29 cellular contexts compared by ENCODE assay signal in the genomic region with DNA sequence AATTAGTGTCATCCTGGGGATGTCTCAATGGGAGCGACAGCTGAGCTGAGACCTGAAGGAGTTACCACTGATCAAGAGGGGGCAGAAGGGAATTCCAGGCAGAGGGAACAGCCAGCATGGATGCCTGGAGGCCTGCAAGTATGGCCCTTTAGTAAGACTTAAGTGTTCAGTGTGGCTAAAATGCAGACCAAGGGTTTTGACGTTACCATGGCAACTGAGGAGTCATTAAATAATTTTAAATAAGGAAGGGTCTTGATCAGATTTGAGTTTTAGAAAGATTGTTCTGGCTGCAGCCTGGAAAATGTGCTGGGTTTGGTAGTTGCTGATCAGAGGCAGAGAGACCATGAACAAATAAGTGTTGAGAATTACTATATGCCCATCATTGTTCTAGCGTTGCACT.
"Had no signal": no experiment of that assay in that cellular context is flagged by ENCODE, and none has a peak within 500 bp of the region (broad histone marks: within the 10 kb centered on the region; RNA-seq: fewer than 3 reads in every experiment).

No MANE protein-coding gene starts in this region.

- H3K4me2 ChIP-seq: neural progenitor cell, smooth muscle cell had no signal

- H3K9ac ChIP-seq: neural progenitor cell, parathyroid adenoma had no signal

- H3K4me1 ChIP-seq: parathyroid adenoma, psoas muscle, spleen, suprapubic skin, testis, tibial artery, transverse colon, upper lobe of right lung, uterus had no signal

- ATAC-seq: naive thymus-derived CD8-positive, alpha-beta T cell; natural killer cell treated with Interleukin-12 subunit alpha and Interleukin-12 subunit beta and Interleukin-15 and Interleukin-18, amount 100 ng/mL, for 72 hours; psoas muscle; right cardiac atrium; sciatic nerve; stimulated activated memory B cell treated with anti-CD40 and anti-IgM and Interleukin-4, amounts not matched to agents 10 μg/mL and 1 μg/mL and 100 μg/mL, for 72 hours; stimulated activated naive CD8-positive, alpha-beta T cell treated with anti-CD3 and anti-CD28 coated beads, Interleukin-15, amount 100 ng/mL, for 72 hours; stimulated activated naive CD8-positive, alpha-beta T cell treated with anti-CD3 and anti-CD28 coated beads, Interleukin-15, Interleukin-2, amounts not matched to agents 100 U/mL and 50 U/mL, for 24 hours; upper lobe of right lung had no signal

- DNase-seq: naive thymus-derived CD8-positive, alpha-beta T cell; occipital lobe; ovary; posterior cingulate gyrus; psoas muscle; right cardiac atrium; spleen; stimulated activated CD4-positive, alpha-beta T cell treated with anti-CD3 and anti-CD28 coated beads, Interleukin-12 subunit alpha, Interleukin-12 subunit beta, amount 100 ng/mL, for 4 hours; stimulated activated CD4-positive, alpha-beta T cell treated with anti-CD3 and anti-CD28 coated beads, Interleukin-1b, Interleukin-23, amount 100 ng/mL, for 48 hours; stimulated activated CD4-positive, alpha-beta T cell treated with anti-CD3 and anti-CD28 coated beads, Interleukin-4, amount 100 ng/mL, for 1 hour; stimulated activated CD4-positive, alpha-beta T cell treated with anti-CD3 and anti-CD28 coated beads, Interleukin-4, amount 100 ng/mL, for 4 hours; stimulated activated CD8-positive, alpha-beta memory T cell treated with anti-CD3 and anti-CD28 coated beads, Interleukin-4, amount 100 ng/mL, for 48 hours; stimulated activated naive CD4-positive, alpha-beta T cell; stimulated activated naive CD8-positive, alpha-beta T cell treated with anti-CD3 and anti-CD28 coated beads, Interleukin-15, amount 100 ng/mL, for 72 hours; stimulated activated naive CD8-positive, alpha-beta T cell treated with anti-CD3 and anti-CD28 coated beads, Interleukin-15, Interleukin-2, amounts not matched to agents 100 U/mL and 50 U/mL, for 24 hours; substantia nigra; testis; tibial artery; transverse colon; upper lobe of right lung; uterus had no signal

- H3K79me2 ChIP-seq: parathyroid adenoma had no signal

- H3K36me3 ChIP-seq: neural progenitor cell, ovary, spleen, suprapubic skin, tibial artery, transverse colon, upper lobe of right lung, uterus had no signal

- H3K4me3 ChIP-seq: neural progenitor cell, ovary, psoas muscle, skin epidermis, smooth muscle cell, spleen, suprapubic skin, testis, tibial artery, transverse colon, upper lobe of right lung, uterus had no signal

- H3K9me3 ChIP-seq: ovary, psoas muscle, spleen, suprapubic skin, testis, tibial artery, transverse colon, upper lobe of right lung, uterus had no signal

- H3K27me3 ChIP-seq: neural progenitor cell, ovary, suprapubic skin, testis, tibial artery, transverse colon, upper lobe of right lung, uterus had no signal

- H3K27ac ChIP-seq: neural progenitor cell, ovary, parathyroid adenoma, psoas muscle, skin epidermis, spleen, suprapubic skin, testis, tibial artery, transverse colon, upper lobe of right lung, uterus had no signal

- H2AFZ ChIP-seq: neural progenitor cell had no signal
